In the genomic region with DNA sequence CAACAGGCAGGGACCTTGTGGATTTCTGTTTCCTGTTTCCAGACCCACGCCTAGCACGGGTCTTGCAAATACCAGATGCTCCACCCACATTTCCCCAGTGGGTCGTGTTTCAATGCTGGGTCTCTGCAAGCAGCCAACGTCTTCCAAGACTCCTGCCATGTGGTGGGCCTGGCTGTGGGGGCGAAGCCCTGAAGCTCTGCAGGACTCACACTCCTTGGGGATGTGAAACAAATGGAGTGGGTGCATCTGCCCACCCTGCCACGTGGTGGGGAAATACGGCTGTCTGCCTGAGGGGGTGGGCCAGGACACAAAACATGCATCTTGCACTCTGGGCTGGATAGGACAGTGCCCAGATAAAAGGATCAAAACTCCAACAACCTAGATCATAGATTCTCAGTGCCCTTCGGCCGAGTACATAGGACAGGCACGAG, we compare ENCODE assay signal across 16 cellular contexts. TPM values are rescaled to one million over a fixed set of nuclear protein-coding genes. Genes with fewer than 3 reads are reported as not detected.
DNase-seq lines count a peak whose midpoint lies in the region; ATAC-seq and TF ChIP-seq lines count a peak whose summit lies in the region.
"Had no signal": no experiment of that assay in that cellular context is flagged by ENCODE, and none has a peak within 500 bp of the region (broad histone marks: within the 10 kb centered on the region; RNA-seq: fewer than 3 reads in every experiment).

No MANE protein-coding gene starts in this region.

- H2BK5ac ChIP-seq in trophoblast cell (ENCODE audit: low read depth, low read length, poor library complexity) = no peak overlapping the region

- no peaks in the 10 kb centered on the region for H3K27me3 ChIP-seq in trophoblast cell (ENCODE audit: insufficient read depth, low read length)

- no peaks in the 10 kb centered on the region for H3K36me3 ChIP-seq in trophoblast cell (ENCODE audit: control insufficient read depth in 1 of 2, insufficient read depth in 2 of 2, low read length in 2 of 2)

- H3K18ac ChIP-seq in trophoblast cell (ENCODE audit: low read length) = no peak overlapping the region

- TF ChIP-seq CTCF in epithelial cell of esophagus (IDR thresholded peaks at IDR 0.05; ENCODE audit: insufficient read depth, low read depth, low read length, missing control alignments) = peak; percentile 1

- H3K79me1 ChIP-seq in trophoblast cell (ENCODE audit: low read length) = no peaks in the 10 kb centered on the region

- peaks cover 0 to 4% of the 10 kb centered on the region in 2 experiments for H3K4me1 ChIP-seq in trophoblast cell (ENCODE audit: control insufficient read depth in 1 of 2, insufficient read depth in 2 of 2, low read length in 2 of 2)

- H3K9me3 ChIP-seq in trophoblast cell (ENCODE audit: insufficient read depth, low read depth, low read length) = peaks cover 2% of the 10 kb centered on the region
- H3K9me3 ChIP-seq: mucosa of descending colon had no signal

- WGBS in trophoblast cell (ENCODE audit: extremely low coverage, insufficient coverage, insufficient read length) = no CpG with 5 or more reads among the region's 10 CpGs

- no peak overlapping the region for H4K8ac ChIP-seq in trophoblast cell (ENCODE audit: low read depth, low read length)

- H3K4me3 ChIP-seq in epithelial cell of esophagus (ENCODE audit: low read length) = no peak overlapping the region
- H3K4me3 ChIP-seq in trophoblast cell (ENCODE audit: low read depth, low read length) = no peak overlapping the region
- H3K4me3 ChIP-seq: mucosa of descending colon had no signal

- ATAC-seq in HG03025 (IDR thresholded peaks at IDR 0.05; ENCODE audit: low FRiP score, unreplicated experiment) = no peak
- ATAC-seq in GM18870 (IDR thresholded peaks at IDR 0.05; ENCODE audit: unreplicated experiment) = no peak
- ATAC-seq: mucosa of descending colon had no signal

- no peak overlapping the region for H2AK5ac ChIP-seq in trophoblast cell (ENCODE audit: low read length)

- no peak overlapping the region for H4K91ac ChIP-seq in trophoblast cell (ENCODE audit: low read depth, low read length)

- H2BK12ac ChIP-seq in trophoblast cell (ENCODE audit: low read length) = no peak overlapping the region

- no peak overlapping the region for H3K9ac ChIP-seq in trophoblast cell (ENCODE audit: low read length)

- no peaks in the 10 kb centered on the region for H3K79me2 ChIP-seq in trophoblast cell (ENCODE audit: control insufficient read depth, insufficient read depth, low read length, poor library complexity)

- H3K14ac ChIP-seq in trophoblast cell (ENCODE audit: low read length) = no peak overlapping the region

- peak overlapping the region; percentile 13 for H2AFZ ChIP-seq in trophoblast cell (ENCODE audit: insufficient read depth, low read length, poor library complexity)

- H2BK120ac ChIP-seq in trophoblast cell (ENCODE audit: insufficient read depth, low read length, poor library complexity) = no peak overlapping the region

- H3K27ac ChIP-seq in trophoblast cell (ENCODE audit: low read depth, low read length) = no peak overlapping the region

- DNase-seq in GDM1 (lab: John Stamatoyannopoulos, UW) (peak; percentile 2), RPMI7951 (ENCODE audit: low read depth) (peak; percentile 16), epithelial cell of esophagus (ENCODE audit: low read depth) (peak; percentile 25), trophoblast cell (no peak), NCI-H1417 treated with DMSO at 0.1 percent for 48 hours (lab: John Stamatoyannopoulos, UW) (no peak), AG08396 (ENCODE audit: low spot score) (no peak)
- DNase-seq: activated CD4-positive, alpha-beta memory T cell treated with anti-CD3 and anti-CD28 coated beads for 36 hours; activated gamma-delta T cell; CD4-positive, CD25-positive, alpha-beta regulatory T cell; central memory CD4-positive, alpha-beta T cell; HFFc6; NCI-H1694; NCI-H748 treated with DMSO at 0.1 percent for 48 hours had no signal

- no peak overlapping the region for H4K12ac ChIP-seq in trophoblast cell (ENCODE audit: low read depth, low read length)

- H3K23ac ChIP-seq in trophoblast cell (ENCODE audit: low read length) = no peak overlapping the region

- no peak overlapping the region for H3K4ac ChIP-seq in trophoblast cell (ENCODE audit: low read depth, low read length)

- H3K4me2 ChIP-seq in trophoblast cell (ENCODE audit: low read length) = no peak overlapping the region

RNA-seq across cellular contexts. Expression of a gene that starts 32.6 kb away (rescaled TPM):
- not detected in 2 replicates for total RNA-seq in RPMI7951 (2014; rRNA removed; shearing (Covaris generic))
- polyA plus RNA-seq in trophoblast cell (2013) = 4.4 and 4.7 TPM in 2 replicates
- total RNA-seq: HFFc6 had no signal
- polyA plus RNA-seq: CD4-positive, CD25-positive, alpha-beta regulatory T cell had no signal

RNA-seq across cellular contexts. Expression of a gene that starts 41.4 kb away (rescaled TPM):
- total RNA-seq in RPMI7951 (2014; rRNA removed; shearing (Covaris generic)) = 7.2 and 8.4 TPM in 2 replicates
- 0.05 and 0.06 TPM in 2 replicates for polyA plus RNA-seq in trophoblast cell (2013)

Comparison
In these comparisons a context has a peak if more than half of its experiments do, and no peak if none do; other contexts are left out.
1. DNase-seq: peak in GDM1 (single experiment), RPMI7951 (single experiment) and epithelial cell of esophagus (single experiment); none in trophoblast cell (0 of 2), NCI-H1417 treated with DMSO at 0.1 percent for 48 hours (single experiment) and AG08396 (single experiment).